8 cellular contexts compared by ENCODE assay signal in genomic region chr12:56189918-56190694, GRCh38. TPM values are rescaled to one million over a fixed set of nuclear protein-coding genes. Genes with fewer than 3 reads are reported as not detected.
A peak's percentile ranks its signal among the peaks of the same experiment; 100 is the strongest.
DNase-seq lines count a peak whose midpoint lies in the region; ATAC-seq lines count a peak whose summit lies in the region.

No MANE protein-coding gene starts in this region.

- no peaks in the 10 kb centered on the region for H3K27me3 Mint-ChIP-seq in activated T-helper 17 cell treated with anti-CD3 and anti-CD28 coated beads, Interleukin-2, amount 50 U/mL, for 72 hours
- peaks cover 0 to 4% (median 0%) of the 10 kb centered on the region in 5 donors for H3K27me3 Mint-ChIP-seq in naive thymus-derived CD4-positive, alpha-beta T cell

- H3K36me3 Mint-ChIP-seq in activated T-helper 17 cell treated with anti-CD3 and anti-CD28 coated beads, Interleukin-2, amount 50 U/mL, for 72 hours (ENCODE audit: low read depth) = peaks cover 48% of the 10 kb centered on the region
- H3K36me3 Mint-ChIP-seq in naive thymus-derived CD4-positive, alpha-beta T cell = peaks cover 0 to 10% (median 0%) of the 10 kb centered on the region in 5 donors

- peak overlapping the region; percentile 100 for H3K27ac Mint-ChIP-seq in activated T-helper 17 cell treated with anti-CD3 and anti-CD28 coated beads, Interleukin-2, amount 50 U/mL, for 72 hours
- H3K27ac Mint-ChIP-seq in naive thymus-derived CD4-positive, alpha-beta T cell = peak overlapping the region; percentile 93 to 99 (median 98)

- DNase-seq in COLO668 (lab: John Stamatoyannopoulos, UW; ENCODE audit: unreplicated experiment) (peak; percentile 80), Kasumi-1 (lab: John Stamatoyannopoulos, UW) (peak; percentile 73 to 82), RKO (ENCODE audit: low spot score) (peak; percentile 78), fibroblast of peridontal ligament (ENCODE audit: extremely low read depth) (peak; percentile 86)
- DNase-seq in naive thymus-derived CD4-positive, alpha-beta T cell = peak; percentile 55 to 93 (median 74)
- DNase-seq in stimulated activated CD8-positive, alpha-beta memory T cell treated with anti-CD3 and anti-CD28 coated beads, Interleukin-7, amount 100 ng/mL, for 48 hours (ENCODE audit: extremely low read depth in 1 of 2, low read depth in 1 of 2) = peak; percentile 76 to 77

- H3K27ac ChIP-seq in naive thymus-derived CD4-positive, alpha-beta T cell (ENCODE audit: low read depth, low read length) = peak overlapping the region; percentile 92

- no peaks in the 10 kb centered on the region for H3K9me3 Mint-ChIP-seq in activated T-helper 17 cell treated with anti-CD3 and anti-CD28 coated beads, Interleukin-2, amount 50 U/mL, for 72 hours
- peaks cover 0 to 8% (median 0%) of the 10 kb centered on the region in 11 donors for H3K9me3 Mint-ChIP-seq in naive thymus-derived CD4-positive, alpha-beta T cell

- peaks cover 0 to 14% (median 3%) of the 10 kb centered on the region in 3 experiments for H3K36me3 ChIP-seq in naive thymus-derived CD4-positive, alpha-beta T cell (ENCODE audit: control insufficient read depth in 2 of 3, insufficient read depth in 3 of 3, low read length in 3 of 3)

- peaks cover 35% of the 10 kb centered on the region for H3K4me1 Mint-ChIP-seq in activated T-helper 17 cell treated with anti-CD3 and anti-CD28 coated beads, Interleukin-2, amount 50 U/mL, for 72 hours
- H3K4me1 Mint-ChIP-seq in naive thymus-derived CD4-positive, alpha-beta T cell = peaks cover 37 to 52% (median 46%) of the 10 kb centered on the region in 7 donors

- no peaks in the 10 kb centered on the region for H3K27me3 ChIP-seq in naive thymus-derived CD4-positive, alpha-beta T cell (ENCODE audit: control insufficient read depth in 2 of 2, insufficient read depth in 2 of 2, low read length in 2 of 2)

- H3K9me3 ChIP-seq in naive thymus-derived CD4-positive, alpha-beta T cell (ENCODE audit: control insufficient read depth in 2 of 3, low read length in 3 of 3) = no peaks in the 10 kb centered on the region

- POLR2A ChIA-PET in naive thymus-derived CD4-positive, alpha-beta T cell (lab: Charles Lee) = interaction anchor here (0.6 to 12.4 kb wide), 36 partner anchors 10 to 898 kb away, joined by 3 to 192 read pairs (median 4); partner anchors contain the start of genes ANKRD52, CNPY2, ESYT1 and MYL6

- CTCF ChIA-PET in naive thymus-derived CD4-positive, alpha-beta T cell (lab: Charles Lee) = interaction anchor here (0.6 to 8.1 kb wide), 21 partner anchors 13 to 1664 kb away, joined by 3 to 193 read pairs (median 5); partner anchors contain the start of genes COQ10A, ESYT1, MYL6B and PA2G4

- H3K4me3 Mint-ChIP-seq in activated T-helper 17 cell treated with anti-CD3 and anti-CD28 coated beads, Interleukin-2, amount 50 U/mL, for 72 hours = peak overlapping the region; percentile 91
- peak overlapping the region; percentile 76 to 98 (median 95) for H3K4me3 Mint-ChIP-seq in naive thymus-derived CD4-positive, alpha-beta T cell

- ATAC-seq in GM21717 (IDR thresholded peaks at IDR 0.05; ENCODE audit: unreplicated experiment) = peak; percentile 35
- ATAC-seq in activated T-helper 17 cell treated with anti-CD3 and anti-CD28 coated beads, Interleukin-2, amount 50 U/mL, for 72 hours (replicated peaks) = peak; percentile 59
- peak; percentile 21 for ATAC-seq in naive thymus-derived CD4-positive, alpha-beta T cell

- peaks cover 9 to 19% of the 10 kb centered on the region in 2 donors for H3K4me1 ChIP-seq in naive thymus-derived CD4-positive, alpha-beta T cell (ENCODE audit: control insufficient read depth in 2 of 2, insufficient read depth in 2 of 2, low read length in 2 of 2)

- intact Hi-C loops in naive thymus-derived CD4-positive, alpha-beta T cell (cut with micrococcal nuclease) = loop anchor here (1.0 to 10.0 kb wide), 15 partner anchors 31 to 455 kb away; partner anchors contain the start of genes MYL6 (in 2 of the 2), ZC3H10 (in 2 of the 2), CS (in 1 of the 2) and NABP2 (in 1 of the 2)

- H3K4me3 ChIP-seq in naive thymus-derived CD4-positive, alpha-beta T cell (ENCODE audit: low read length) = peak overlapping the region; percentile 91

RNA-seq across cellular contexts. Expression of gene SMARCC2, which starts 0.8 kb away (rescaled TPM):
- 100 to 1,000 TPM; 104 to 114 TPM for total RNA-seq in activated T-helper 17 cell treated with anti-CD3 and anti-CD28 coated beads, Interleukin-2, amount 50 U/mL, for 72 hours
- 100 to 1,000 TPM; 118 to 187 (median 149) TPM for total RNA-seq in naive thymus-derived CD4-positive, alpha-beta T cell
- polyA plus RNA-seq in naive thymus-derived CD4-positive, alpha-beta T cell = 10 to 100 TPM; 64.6 to 88.9 TPM

RNA-seq across cellular contexts. Expression of gene RNF41, which starts 31.6 kb away (rescaled TPM):
- 10 to 100 TPM; 31.4 to 33.0 TPM for total RNA-seq in activated T-helper 17 cell treated with anti-CD3 and anti-CD28 coated beads, Interleukin-2, amount 50 U/mL, for 72 hours
- total RNA-seq in naive thymus-derived CD4-positive, alpha-beta T cell = 10 to 100 TPM; 31.4 to 44.9 (median 43.1) TPM
- 10 to 100 TPM; 29.4 to 45.8 TPM for polyA plus RNA-seq in naive thymus-derived CD4-positive, alpha-beta T cell

RNA-seq across cellular contexts. Expression of gene MYL6, which starts 31.9 kb away (rescaled TPM):
- total RNA-seq in activated T-helper 17 cell treated with anti-CD3 and anti-CD28 coated beads, Interleukin-2, amount 50 U/mL, for 72 hours = 1,000 to 10,000 TPM in 1 of 2 donors, 100 to 1,000 TPM in 1; 974 to 1,528 TPM
- total RNA-seq in naive thymus-derived CD4-positive, alpha-beta T cell = 1,000 to 10,000 TPM in 1 of 5 experiments, 100 to 1,000 TPM in 4; 428 to 1,509 (median 467) TPM
- polyA plus RNA-seq in naive thymus-derived CD4-positive, alpha-beta T cell = 1,000 to 10,000 TPM; 1,845 to 2,144 TPM

RNA-seq across cellular contexts. Expression of gene NABP2, which starts 34.0 kb away (rescaled TPM):
- total RNA-seq in activated T-helper 17 cell treated with anti-CD3 and anti-CD28 coated beads, Interleukin-2, amount 50 U/mL, for 72 hours = 10 to 100 TPM; 61.0 to 96.6 TPM
- 10 to 100 TPM in 3 of 5 experiments, 1 to 10 TPM in 2; 9.2 to 61.2 (median 11.8) TPM for total RNA-seq in naive thymus-derived CD4-positive, alpha-beta T cell
- 1 to 10 TPM; 1.0 to 1.6 TPM for polyA plus RNA-seq in naive thymus-derived CD4-positive, alpha-beta T cell

RNA-seq across cellular contexts. Expression of gene MYL6B, which starts 37.7 kb away (rescaled TPM):
- 100 to 1,000 TPM in 1 of 2 donors, 10 to 100 TPM in 1; 96.9 to 114 TPM for total RNA-seq in activated T-helper 17 cell treated with anti-CD3 and anti-CD28 coated beads, Interleukin-2, amount 50 U/mL, for 72 hours
- total RNA-seq in naive thymus-derived CD4-positive, alpha-beta T cell = 10 to 100 TPM in 2 of 5 experiments, 1 to 10 TPM in 3; 3.7 to 60.3 (median 8.9) TPM
- polyA plus RNA-seq in naive thymus-derived CD4-positive, alpha-beta T cell = 1 to 10 TPM; 5.6 to 6.7 TPM

Comparison
In these comparisons a context has a peak if more than half of its experiments do, and no peak if none do; other contexts are left out.
1. Peak in every context shown above with its lines: DNase-seq, ATAC-seq, H3K4me3 ChIP-seq and H3K27ac ChIP-seq.